Comparison of ENCODE assay signal across 8 cellular contexts in genomic region chr6:160455484-160456213, GRCh38.
DNase-seq lines count a peak whose midpoint lies in the region; ATAC-seq and TF ChIP-seq lines count a peak whose summit lies in the region.

No MANE protein-coding gene starts in this region.

- H3K9me3 ChIP-seq in adipocyte (ENCODE audit: control insufficient read depth, low read length) (no peaks in the 10 kb centered on the region), right cardiac atrium (ENCODE audit: control insufficient read depth, low read length) (no peaks in the 10 kb centered on the region)

- H3K4me1 ChIP-seq in adipocyte (ENCODE audit: control insufficient read depth, insufficient read depth, low read length) (peaks cover 12% of the 10 kb centered on the region), right cardiac atrium (ENCODE audit: control insufficient read depth, insufficient read depth, low read length) (no peaks in the 10 kb centered on the region)

- in situ Hi-C loops in Caki2 (cut with HindIII; ENCODE audit: low pct_unique_long_range_greater_than_20kb, low sequenced_read_pairs), result no loop called here

- WGBS in right cardiac atrium, result 18% methylated on average over 11 of the region's 11 CpGs

- H3K36me3 ChIP-seq in adipocyte (ENCODE audit: control insufficient read depth, insufficient read depth, low read length, severe bottlenecking), result peaks cover 8% of the 10 kb centered on the region

- DNase-seq in Caki2 (ENCODE audit: low read depth), result peak; percentile 58
- DNase-seq in HT1080 (ENCODE audit: low read depth), result peak; percentile 54
- peak; percentile 78 for DNase-seq in adipocyte (ENCODE audit: low read depth)
- DNase-seq in right cardiac atrium, result peak; percentile 40 to 82 (median 79)
- DNase-seq in sciatic nerve (ENCODE audit: low spot score), result peak; percentile 80
- DNase-seq in mesenteric fat pad (ENCODE audit: low spot score), result no peak

- H3K4me3 ChIP-seq in adipocyte (ENCODE audit: low read length) (peak overlapping the region; percentile 76), right cardiac atrium (ENCODE audit: low read length) (no peak overlapping the region)

- ATAC-seq in GM19463 (IDR thresholded peaks at IDR 0.05; ENCODE audit: unreplicated experiment) (peak; percentile 83), SK-N-SH treated with all-trans-retinoic acid at 6 μM for 48 hours (peak; percentile 93), right cardiac atrium (peak; percentile 85 to 87), sciatic nerve (peak; percentile 88)

- intact Hi-C loops in right cardiac atrium (cut with DNase I) (loop anchor here in 3 of 4 donors (2.0 to 5.0 kb wide), 5 partner anchors 79 to 593 kb away; no protein-coding TSS in a partner anchor), sciatic nerve (cut with DNase I) (loop anchor here (5.0 kb wide), 1 partner anchor 323 kb away; no protein-coding TSS in a partner anchor)

- H3K27me3 ChIP-seq in adipocyte (replicated peaks; ENCODE audit: control insufficient read depth, insufficient read depth, low read length), result no peaks in the 10 kb centered on the region
- no peaks in the 10 kb centered on the region for H3K27me3 ChIP-seq in right cardiac atrium (ENCODE audit: control insufficient read depth, insufficient read depth)

- peak overlapping the region; percentile 68 for H3K9ac ChIP-seq in adipocyte (ENCODE audit: low read length)

- H3K27ac ChIP-seq in right cardiac atrium (ENCODE audit: low read length), result no peak overlapping the region

TF ChIP-seq in SK-N-SH treated with all-trans-retinoic acid at 6 μM for 48 hours, 23 proteins besides CTCF, POLR2A, EP300 and RAD21:
- TF ChIP-seq ARNTL (CRISPR knock-in tag; IDR thresholded peaks at IDR 0.05; ENCODE audit: borderline replicate concordance, low read depth) (no peak), ZNF70 (CRISPR knock-in tag; IDR thresholded peaks at IDR 0.05) (no peak), PPARA (CRISPR knock-in tag; IDR thresholded peaks at IDR 0.05; ENCODE audit: borderline replicate concordance) (no peak), SNAI2 (CRISPR knock-in tag; IDR thresholded peaks at IDR 0.05) (no peak), ZNF565 (CRISPR knock-in tag; conservative IDR thresholded peaks at IDR 0.05; ENCODE audit: low read depth) (no peak), ZC3H10 (CRISPR knock-in tag; IDR thresholded peaks at IDR 0.05) (no peak), TCF4 (CRISPR knock-in tag; IDR thresholded peaks at IDR 0.05; ENCODE audit: borderline replicate concordance) (no peak)
